ENCODE assay signal across 11 cellular contexts in genomic region chr7:6260291-6261183, GRCh38. TPM values are rescaled to one million over a fixed set of nuclear protein-coding genes. Genes with fewer than 3 reads are reported as not detected.
DNase-seq lines count a peak whose midpoint lies in the region; ATAC-seq and TF ChIP-seq lines count a peak whose summit lies in the region.
"Had no signal": no experiment of that assay in that cellular context is flagged by ENCODE, and none has a peak within 500 bp of the region (broad histone marks: within the 10 kb centered on the region; RNA-seq: fewer than 3 reads in every experiment).

No MANE protein-coding gene starts in this region.

- H3K4me2 ChIP-seq in BLaER1 treated with 17β-estradiol and CSF1 and Interleukin-3, amounts not matched to agents 10 nM and 100 nM = peak overlapping the region in 9 of 11 experiments; percentile 11 to 61 (median 47); a peak in 15 of 22 replicates
- H3K4me2 ChIP-seq in skeletal muscle satellite cell (ENCODE audit: low read length) = peak overlapping the region; percentile 49

- intact Hi-C loops in left ventricle myocardium superior (cut with micrococcal nuclease) = loop anchor here (10.0 kb wide), 1 partner anchor 86 kb away; no protein-coding TSS in a partner anchor

- H3K27ac ChIP-seq in BLaER1 treated with 17β-estradiol and CSF1 and Interleukin-3, amounts not matched to agents 10 nM and 100 nM = peak overlapping the region in 3 of 11 experiments; percentile 2 to 12 (median 10); a peak in 2 of 22 replicates

- peak overlapping the region in 1 of 5 experiments; percentile 46 for H3K4me3 Mint-ChIP-seq in brain

- peaks cover 60% of the 10 kb centered on the region for H3K4me1 Mint-ChIP-seq in brain

- DNase-seq in left ventricle myocardium superior (no peak), activated gamma-delta T cell (lab: John Stamatoyannopoulos, UW) (no peak), NCI-H524 treated with DMSO at 0.1 percent for 48 hours (lab: John Stamatoyannopoulos, UW) (no peak)
- DNase-seq: AML-193, GF-D8, NCI-H187 had no signal

- peak overlapping the region in 4 of 5 experiments; percentile 3 to 85 (median 32) for H3K27ac Mint-ChIP-seq in brain

- H3K4me1 ChIP-seq in BLaER1 treated with 17β-estradiol and CSF1 and Interleukin-3, amounts not matched to agents 10 nM and 100 nM = peaks cover 42 to 82% (median 70%) of the 10 kb centered on the region in 10 experiments
- peaks cover 68% of the 10 kb centered on the region for H3K4me1 ChIP-seq in skeletal muscle satellite cell (ENCODE audit: control insufficient read depth, insufficient read depth, low read length)

- H3K36me3 Mint-ChIP-seq in brain = no peaks in the 10 kb centered on the region

- peak overlapping the region in 1 of 11 experiments; percentile 9; a peak in 1 of 22 replicates for H3K9ac ChIP-seq in BLaER1 treated with 17β-estradiol and CSF1 and Interleukin-3, amounts not matched to agents 10 nM and 100 nM
- H3K9ac ChIP-seq in skeletal muscle satellite cell (ENCODE audit: low read depth, low read length) = peak overlapping the region; percentile 53

- H3K27me3 Mint-ChIP-seq in brain = no peaks in the 10 kb centered on the region

- peaks cover 0 to 4% (median 0%) of the 10 kb centered on the region in 11 experiments; a peak in 1 of 22 replicates for H3K36me3 ChIP-seq in BLaER1 treated with 17β-estradiol and CSF1 and Interleukin-3, amounts not matched to agents 10 nM and 100 nM
- peaks cover 2% of the 10 kb centered on the region for H3K36me3 ChIP-seq in skeletal muscle satellite cell (ENCODE audit: insufficient read depth, low read length)

- ATAC-seq in left ventricle myocardium superior (peak; percentile 40), HG02763 (IDR thresholded peaks at IDR 0.05; ENCODE audit: unreplicated experiment) (no peak), HG02970 (IDR thresholded peaks at IDR 0.05; ENCODE audit: low FRiP score, unreplicated experiment) (no peak)

- no peaks in the 10 kb centered on the region for H3K27me3 ChIP-seq in BLaER1 treated with 17β-estradiol and CSF1 and Interleukin-3, amounts not matched to agents 10 nM and 100 nM
- H3K27me3 ChIP-seq in skeletal muscle satellite cell (ENCODE audit: control insufficient read depth, insufficient read depth, low read length) = no peaks in the 10 kb centered on the region

- H3K9me3 Mint-ChIP-seq in brain = no peaks in the 10 kb centered on the region

- no peak for TF ChIP-seq CTCF in brain (conservative IDR thresholded peaks at IDR 0.05)

- H3K9me3 ChIP-seq in BLaER1 treated with 17β-estradiol and CSF1 and Interleukin-3, amounts not matched to agents 10 nM and 100 nM (replicated peaks in 1 of 11) = no peaks in the 10 kb centered on the region
- H3K9me3 ChIP-seq in skeletal muscle satellite cell (replicated peaks; ENCODE audit: low read length) = no peaks in the 10 kb centered on the region

- H4K20me1 ChIP-seq in BLaER1 treated with 17β-estradiol and CSF1 and Interleukin-3, amounts not matched to agents 10 nM and 100 nM = peaks cover 0 to 63% (median 20%) of the 10 kb centered on the region in 11 experiments; a peak in 13 of 22 replicates

- H3K4me3 ChIP-seq in BLaER1 treated with 17β-estradiol and CSF1 and Interleukin-3, amounts not matched to agents 10 nM and 100 nM = no peak overlapping the region
- no peak overlapping the region for H3K4me3 ChIP-seq in skeletal muscle satellite cell (ENCODE audit: low read length)

RNA-seq across cellular contexts. Expression of gene CYTH3, which starts 11.9 kb away (rescaled TPM):
- 18.4 TPM for polyA plus RNA-seq in brain (ENCODE audit: insufficient read depth, low read depth, low replicate concordance)
- 27.8 TPM for total RNA-seq in left ventricle myocardium superior
- 26.4 and 28.6 TPM in 2 replicates for total RNA-seq in skeletal muscle satellite cell (2012; rRNA removed)
